Comparison of ENCODE assay signal across 1 cellular context in the genomic region with DNA sequence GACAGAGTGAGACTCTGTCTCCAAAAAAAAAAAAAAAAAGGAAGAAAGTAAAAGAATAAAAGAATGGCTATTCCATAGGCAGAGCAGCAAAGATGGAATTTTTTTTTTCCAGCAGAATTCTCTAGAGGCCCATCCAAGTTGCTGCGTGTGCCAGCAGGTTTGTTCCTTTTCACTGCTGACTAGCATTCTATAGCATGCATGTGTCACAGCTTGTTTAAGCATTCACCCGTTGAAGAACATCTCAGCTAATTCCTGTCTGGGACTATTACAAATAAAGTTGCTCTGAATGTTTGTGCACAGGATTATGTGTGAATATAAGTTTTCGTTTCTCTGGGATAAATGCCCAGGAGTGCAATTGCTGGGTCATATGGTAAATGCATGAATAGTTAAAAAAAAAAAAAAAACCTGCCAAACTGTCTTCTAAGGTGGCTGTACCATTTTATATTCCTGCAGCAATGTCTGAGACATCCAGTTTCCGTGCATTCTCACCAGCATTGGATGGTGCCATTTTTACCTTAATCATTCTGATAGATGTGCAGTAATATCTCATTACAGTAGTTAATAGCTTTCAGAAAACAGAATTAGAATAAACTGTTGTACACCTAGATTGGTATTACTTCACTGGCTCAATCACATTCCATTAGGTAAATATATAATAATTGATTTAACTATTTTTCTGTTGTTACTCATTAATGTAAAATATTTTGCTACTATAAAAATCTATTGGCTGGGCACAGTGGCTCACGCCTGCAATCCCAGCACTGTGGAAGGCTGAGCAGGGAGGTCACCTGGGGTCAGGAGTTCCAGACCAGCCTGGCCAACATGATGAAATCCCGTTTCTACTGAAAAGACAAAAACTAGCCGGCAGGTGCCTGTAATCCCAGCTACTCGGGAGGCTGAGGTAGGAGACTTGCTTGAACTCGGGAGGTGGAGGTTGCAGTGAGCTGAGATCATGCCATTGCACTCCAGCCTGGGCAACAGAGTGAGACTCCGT.
TF ChIP-seq lines count a peak whose summit lies in the region.

No MANE protein-coding gene starts in this region.

TF ChIP-seq in K562, 482 proteins besides CTCF, POLR2A, EP300 and RAD21 (continued from another document):
- TF ChIP-seq, protein P1, sequence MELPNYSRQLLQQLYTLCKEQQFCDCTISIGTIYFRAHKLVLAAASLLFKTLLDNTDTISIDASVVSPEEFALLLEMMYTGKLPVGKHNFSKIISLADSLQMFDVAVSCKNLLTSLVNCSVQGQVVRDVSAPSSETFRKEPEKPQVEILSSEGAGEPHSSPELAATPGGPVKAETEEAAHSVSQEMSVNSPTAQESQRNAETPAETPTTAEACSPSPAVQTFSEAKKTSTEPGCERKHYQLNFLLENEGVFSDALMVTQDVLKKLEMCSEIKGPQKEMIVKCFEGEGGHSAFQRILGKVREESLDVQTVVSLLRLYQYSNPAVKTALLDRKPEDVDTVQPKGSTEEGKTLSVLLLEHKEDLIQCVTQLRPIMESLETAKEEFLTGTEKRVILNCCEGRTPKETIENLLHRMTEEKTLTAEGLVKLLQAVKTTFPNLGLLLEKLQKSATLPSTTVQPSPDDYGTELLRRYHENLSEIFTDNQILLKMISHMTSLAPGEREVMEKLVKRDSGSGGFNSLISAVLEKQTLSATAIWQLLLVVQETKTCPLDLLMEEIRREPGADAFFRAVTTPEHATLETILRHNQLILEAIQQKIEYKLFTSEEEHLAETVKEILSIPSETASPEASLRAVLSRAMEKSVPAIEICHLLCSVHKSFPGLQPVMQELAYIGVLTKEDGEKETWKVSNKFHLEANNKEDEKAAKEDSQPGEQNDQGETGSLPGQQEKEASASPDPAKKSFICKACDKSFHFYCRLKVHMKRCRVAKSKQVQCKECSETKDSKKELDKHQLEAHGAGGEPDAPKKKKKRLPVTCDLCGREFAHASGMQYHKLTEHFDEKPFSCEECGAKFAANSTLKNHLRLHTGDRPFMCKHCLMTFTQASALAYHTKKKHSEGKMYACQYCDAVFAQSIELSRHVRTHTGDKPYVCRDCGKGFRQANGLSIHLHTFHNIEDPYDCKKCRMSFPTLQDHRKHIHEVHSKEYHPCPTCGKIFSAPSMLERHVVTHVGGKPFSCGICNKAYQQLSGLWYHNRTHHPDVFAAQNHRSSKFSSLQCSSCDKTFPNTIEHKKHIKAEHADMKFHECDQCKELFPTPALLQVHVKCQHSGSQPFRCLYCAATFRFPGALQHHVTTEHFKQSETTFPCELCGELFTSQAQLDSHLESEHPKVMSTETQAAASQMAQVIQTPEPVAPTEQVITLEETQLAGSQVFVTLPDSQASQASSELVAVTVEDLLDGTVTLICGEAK (IDR thresholded peaks at IDR 0.05), result peak; percentile 17; the same call in 1 of the 2 replicates
- TF ChIP-seq, protein P1 (CRISPR knock-in tag; IDR thresholded peaks at IDR 0.05), result no peak
- TF ChIP-seq, protein P2, sequence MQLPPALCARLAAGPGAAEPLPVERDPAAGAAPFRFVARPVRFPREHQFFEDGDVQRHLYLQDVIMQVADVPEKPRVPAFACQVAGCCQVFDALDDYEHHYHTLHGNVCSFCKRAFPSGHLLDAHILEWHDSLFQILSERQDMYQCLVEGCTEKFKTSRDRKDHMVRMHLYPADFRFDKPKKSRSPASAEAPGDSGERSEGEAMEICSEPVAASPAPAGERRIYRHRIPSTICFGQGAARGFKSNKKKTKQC (CRISPR knock-in tag; IDR thresholded peaks at IDR 0.05), result no peak
- TF ChIP-seq SPI1 (IDR thresholded peaks at IDR 0.05; ENCODE audit: borderline replicate concordance, low read depth, low read length), result no peak
- no peak for TF ChIP-seq MYBL2 (IDR thresholded peaks at IDR 0.05; ENCODE audit: low read depth)
- no peak for TF ChIP-seq MYBL2 (CRISPR knock-in tag; IDR thresholded peaks at IDR 0.05; ENCODE audit: borderline replicate concordance)
- TF ChIP-seq, protein P3, sequence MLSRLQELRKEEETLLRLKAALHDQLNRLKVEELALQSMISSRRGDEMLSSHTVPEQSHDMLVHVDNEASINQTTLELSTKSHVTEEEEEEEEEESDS (CRISPR knock-in tag; IDR thresholded peaks at IDR 0.05), result no peak
- TF ChIP-seq ARNT (IDR thresholded peaks at IDR 0.05), result no peak
- TF ChIP-seq, protein P4, sequence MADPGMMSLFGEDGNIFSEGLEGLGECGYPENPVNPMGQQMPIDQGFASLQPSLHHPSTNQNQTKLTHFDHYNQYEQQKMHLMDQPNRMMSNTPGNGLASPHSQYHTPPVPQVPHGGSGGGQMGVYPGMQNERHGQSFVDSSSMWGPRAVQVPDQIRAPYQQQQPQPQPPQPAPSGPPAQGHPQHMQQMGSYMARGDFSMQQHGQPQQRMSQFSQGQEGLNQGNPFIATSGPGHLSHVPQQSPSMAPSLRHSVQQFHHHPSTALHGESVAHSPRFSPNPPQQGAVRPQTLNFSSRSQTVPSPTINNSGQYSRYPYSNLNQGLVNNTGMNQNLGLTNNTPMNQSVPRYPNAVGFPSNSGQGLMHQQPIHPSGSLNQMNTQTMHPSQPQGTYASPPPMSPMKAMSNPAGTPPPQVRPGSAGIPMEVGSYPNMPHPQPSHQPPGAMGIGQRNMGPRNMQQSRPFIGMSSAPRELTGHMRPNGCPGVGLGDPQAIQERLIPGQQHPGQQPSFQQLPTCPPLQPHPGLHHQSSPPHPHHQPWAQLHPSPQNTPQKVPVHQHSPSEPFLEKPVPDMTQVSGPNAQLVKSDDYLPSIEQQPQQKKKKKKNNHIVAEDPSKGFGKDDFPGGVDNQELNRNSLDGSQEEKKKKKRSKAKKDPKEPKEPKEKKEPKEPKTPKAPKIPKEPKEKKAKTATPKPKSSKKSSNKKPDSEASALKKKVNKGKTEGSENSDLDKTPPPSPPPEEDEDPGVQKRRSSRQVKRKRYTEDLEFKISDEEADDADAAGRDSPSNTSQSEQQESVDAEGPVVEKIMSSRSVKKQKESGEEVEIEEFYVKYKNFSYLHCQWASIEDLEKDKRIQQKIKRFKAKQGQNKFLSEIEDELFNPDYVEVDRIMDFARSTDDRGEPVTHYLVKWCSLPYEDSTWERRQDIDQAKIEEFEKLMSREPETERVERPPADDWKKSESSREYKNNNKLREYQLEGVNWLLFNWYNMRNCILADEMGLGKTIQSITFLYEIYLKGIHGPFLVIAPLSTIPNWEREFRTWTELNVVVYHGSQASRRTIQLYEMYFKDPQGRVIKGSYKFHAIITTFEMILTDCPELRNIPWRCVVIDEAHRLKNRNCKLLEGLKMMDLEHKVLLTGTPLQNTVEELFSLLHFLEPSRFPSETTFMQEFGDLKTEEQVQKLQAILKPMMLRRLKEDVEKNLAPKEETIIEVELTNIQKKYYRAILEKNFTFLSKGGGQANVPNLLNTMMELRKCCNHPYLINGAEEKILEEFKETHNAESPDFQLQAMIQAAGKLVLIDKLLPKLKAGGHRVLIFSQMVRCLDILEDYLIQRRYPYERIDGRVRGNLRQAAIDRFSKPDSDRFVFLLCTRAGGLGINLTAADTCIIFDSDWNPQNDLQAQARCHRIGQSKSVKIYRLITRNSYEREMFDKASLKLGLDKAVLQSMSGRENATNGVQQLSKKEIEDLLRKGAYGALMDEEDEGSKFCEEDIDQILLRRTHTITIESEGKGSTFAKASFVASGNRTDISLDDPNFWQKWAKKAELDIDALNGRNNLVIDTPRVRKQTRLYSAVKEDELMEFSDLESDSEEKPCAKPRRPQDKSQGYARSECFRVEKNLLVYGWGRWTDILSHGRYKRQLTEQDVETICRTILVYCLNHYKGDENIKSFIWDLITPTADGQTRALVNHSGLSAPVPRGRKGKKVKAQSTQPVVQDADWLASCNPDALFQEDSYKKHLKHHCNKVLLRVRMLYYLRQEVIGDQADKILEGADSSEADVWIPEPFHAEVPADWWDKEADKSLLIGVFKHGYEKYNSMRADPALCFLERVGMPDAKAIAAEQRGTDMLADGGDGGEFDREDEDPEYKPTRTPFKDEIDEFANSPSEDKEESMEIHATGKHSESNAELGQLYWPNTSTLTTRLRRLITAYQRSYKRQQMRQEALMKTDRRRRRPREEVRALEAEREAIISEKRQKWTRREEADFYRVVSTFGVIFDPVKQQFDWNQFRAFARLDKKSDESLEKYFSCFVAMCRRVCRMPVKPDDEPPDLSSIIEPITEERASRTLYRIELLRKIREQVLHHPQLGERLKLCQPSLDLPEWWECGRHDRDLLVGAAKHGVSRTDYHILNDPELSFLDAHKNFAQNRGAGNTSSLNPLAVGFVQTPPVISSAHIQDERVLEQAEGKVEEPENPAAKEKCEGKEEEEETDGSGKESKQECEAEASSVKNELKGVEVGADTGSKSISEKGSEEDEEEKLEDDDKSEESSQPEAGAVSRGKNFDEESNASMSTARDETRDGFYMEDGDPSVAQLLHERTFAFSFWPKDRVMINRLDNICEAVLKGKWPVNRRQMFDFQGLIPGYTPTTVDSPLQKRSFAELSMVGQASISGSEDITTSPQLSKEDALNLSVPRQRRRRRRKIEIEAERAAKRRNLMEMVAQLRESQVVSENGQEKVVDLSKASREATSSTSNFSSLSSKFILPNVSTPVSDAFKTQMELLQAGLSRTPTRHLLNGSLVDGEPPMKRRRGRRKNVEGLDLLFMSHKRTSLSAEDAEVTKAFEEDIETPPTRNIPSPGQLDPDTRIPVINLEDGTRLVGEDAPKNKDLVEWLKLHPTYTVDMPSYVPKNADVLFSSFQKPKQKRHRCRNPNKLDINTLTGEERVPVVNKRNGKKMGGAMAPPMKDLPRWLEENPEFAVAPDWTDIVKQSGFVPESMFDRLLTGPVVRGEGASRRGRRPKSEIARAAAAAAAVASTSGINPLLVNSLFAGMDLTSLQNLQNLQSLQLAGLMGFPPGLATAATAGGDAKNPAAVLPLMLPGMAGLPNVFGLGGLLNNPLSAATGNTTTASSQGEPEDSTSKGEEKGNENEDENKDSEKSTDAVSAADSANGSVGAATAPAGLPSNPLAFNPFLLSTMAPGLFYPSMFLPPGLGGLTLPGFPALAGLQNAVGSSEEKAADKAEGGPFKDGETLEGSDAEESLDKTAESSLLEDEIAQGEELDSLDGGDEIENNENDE (IDR thresholded peaks at IDR 0.05; ENCODE audit: low read depth, low read length), result peak; percentile 83
- TF ChIP-seq ASH1L (IDR thresholded peaks at IDR 0.05; ENCODE audit: borderline replicate concordance, low read depth, partially characterized antibody), result no peak
- TF ChIP-seq, protein P5, sequence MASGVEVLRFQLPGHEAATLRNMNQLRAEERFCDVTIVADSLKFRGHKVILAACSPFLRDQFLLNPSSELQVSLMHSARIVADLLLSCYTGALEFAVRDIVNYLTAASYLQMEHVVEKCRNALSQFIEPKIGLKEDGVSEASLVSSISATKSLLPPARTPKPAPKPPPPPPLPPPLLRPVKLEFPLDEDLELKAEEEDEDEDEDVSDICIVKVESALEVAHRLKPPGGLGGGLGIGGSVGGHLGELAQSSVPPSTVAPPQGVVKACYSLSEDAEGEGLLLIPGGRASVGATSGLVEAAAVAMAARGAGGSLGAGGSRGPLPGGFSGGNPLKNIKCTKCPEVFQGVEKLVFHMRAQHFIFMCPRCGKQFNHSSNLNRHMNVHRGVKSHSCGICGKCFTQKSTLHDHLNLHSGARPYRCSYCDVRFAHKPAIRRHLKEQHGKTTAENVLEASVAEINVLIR (CRISPR knock-in tag; IDR thresholded peaks at IDR 0.05), result no peak
